9 cellular contexts compared by ENCODE assay signal in the genomic region with DNA sequence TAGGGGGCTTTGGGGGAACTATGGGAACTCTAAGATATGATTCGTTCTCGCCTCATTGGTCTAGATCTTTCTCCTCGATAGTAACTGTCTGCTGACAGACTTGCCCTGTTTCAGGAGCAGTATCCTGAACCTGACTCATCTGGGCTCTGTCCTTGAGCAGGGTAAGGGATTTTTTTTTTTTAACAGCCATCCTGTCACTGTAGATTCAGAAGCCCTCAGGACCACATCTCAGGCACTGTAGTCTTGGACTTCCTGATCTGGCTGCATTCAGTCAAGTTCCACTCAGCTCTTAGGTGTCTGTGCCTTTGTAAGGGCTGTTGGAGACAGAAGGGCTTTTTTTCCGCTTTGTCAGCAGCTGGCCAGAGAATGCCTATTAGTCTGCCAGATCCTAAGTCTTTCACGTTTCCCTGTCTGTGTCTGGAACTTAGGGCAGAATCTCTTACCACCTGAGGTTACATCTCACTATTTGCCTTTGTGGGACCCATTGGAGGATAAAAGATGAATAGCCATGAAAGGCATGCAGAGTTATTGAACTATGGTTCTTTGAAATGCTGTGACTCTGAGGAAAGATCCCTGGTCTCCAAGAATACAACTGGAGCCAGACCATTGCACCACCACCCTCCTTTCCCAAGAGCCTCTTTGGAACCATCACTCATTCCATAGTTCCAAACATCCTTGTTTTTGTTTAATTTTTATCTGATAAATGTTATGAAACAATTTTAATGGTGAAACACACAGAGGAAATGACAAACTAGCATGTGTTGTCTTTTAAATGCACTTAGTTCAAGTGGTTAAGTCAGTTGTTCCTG. TPM values are rescaled to one million over a fixed set of nuclear protein-coding genes. Genes with fewer than 3 reads are reported as not detected.
DNase-seq lines count a peak whose midpoint lies in the region; ATAC-seq and TF ChIP-seq lines count a peak whose summit lies in the region.
"Had no signal": no experiment of that assay in that cellular context is flagged by ENCODE, and none has a peak within 500 bp of the region (broad histone marks: within the 10 kb centered on the region; RNA-seq: fewer than 3 reads in every experiment).

No MANE protein-coding gene starts in this region.

- no peaks in the 10 kb centered on the region for H3K36me3 Mint-ChIP-seq in natural killer cell

- ATAC-seq in foreskin keratinocyte (peak; percentile 75), sciatic nerve (peak; percentile 84), natural killer cell (no peak)
- ATAC-seq in stimulated activated naive CD8-positive, alpha-beta T cell treated with anti-CD3 and anti-CD28 coated beads, Interleukin-15, Interleukin-2, amounts not matched to agents 100 U/mL and 50 U/mL, for 24 hours: no peak

- H3K9me3 Mint-ChIP-seq in natural killer cell: no peaks in the 10 kb centered on the region

- peak overlapping the region; percentile 87 for H3K27ac ChIP-seq in GM23248
- peak overlapping the region; percentile 59 for H3K27ac ChIP-seq in foreskin keratinocyte

- no peak overlapping the region for H3K27ac Mint-ChIP-seq in natural killer cell

- peak overlapping the region; percentile 52 for H3K9ac ChIP-seq in GM23248

- H3K27me3 Mint-ChIP-seq in natural killer cell (ENCODE audit: low read depth in 2 of 2): peaks cover 6% of the 10 kb centered on the region in 2 donors

- H3K4me2 ChIP-seq in GM23248 (ENCODE audit: unreplicated experiment): peak overlapping the region; percentile 58

- H3K79me2 ChIP-seq in GM23248 (ENCODE audit: insufficient read depth): peaks cover 82% of the 10 kb centered on the region

- H3K27me3 ChIP-seq in GM23248 (replicated peaks; ENCODE audit: insufficient read depth) (no peaks in the 10 kb centered on the region), foreskin keratinocyte (no peaks in the 10 kb centered on the region)

- H4K20me1 ChIP-seq in GM23248 (ENCODE audit: insufficient read depth): peaks cover 5% of the 10 kb centered on the region; the same call in 1 of the 2 replicates

- H3F3A ChIP-seq in GM23248 (ENCODE audit: insufficient read depth): peaks cover 37% of the 10 kb centered on the region

- H3K4me1 Mint-ChIP-seq in natural killer cell: peaks cover 0 to 8% of the 10 kb centered on the region in 2 donors

- in situ Hi-C loops in GM23248 (cut with MboI): no loop called here

- peaks cover 38% of the 10 kb centered on the region for H3K4me1 ChIP-seq in GM23248 (ENCODE audit: insufficient read depth)
- peaks cover 53% of the 10 kb centered on the region for H3K4me1 ChIP-seq in foreskin keratinocyte

- WGBS in GM23248 (ENCODE audit: low coverage in 1 of 2, low lambda C conversion rate in 2 of 2, missing lambda C conversion rate in 2 of 2), 2 experiments: 29 to 34% methylated on average over 5 of the region's 5 CpGs

- H3K9me3 ChIP-seq in GM23248 (ENCODE audit: low read depth): no peaks in the 10 kb centered on the region

- DNase-seq in GM23248 (peak; percentile 83), RPMI8226 (peak; percentile 58), foreskin keratinocyte (peak; percentile 73 to 82), sciatic nerve (ENCODE audit: low spot score) (no peak), NCI-H2227 (lab: John Stamatoyannopoulos, UW; ENCODE audit: unreplicated experiment) (no peak), natural killer cell (no peak)
- no peak for DNase-seq in stimulated activated naive CD8-positive, alpha-beta T cell treated with anti-CD3 and anti-CD28 coated beads, Interleukin-15, Interleukin-2, amounts not matched to agents 100 U/mL and 50 U/mL, for 24 hours
- no peak for DNase-seq in stimulated activated CD4-positive, alpha-beta T cell treated with anti-CD3 and anti-CD28 coated beads, Interleukin-12 subunit alpha, Interleukin-12 subunit beta, amount 100 ng/mL, for 4 hours
- DNase-seq: NCI-H69 had no signal

- H3K36me3 ChIP-seq in GM23248 (ENCODE audit: low read depth): no peaks in the 10 kb centered on the region

- no peak overlapping the region for H2AFZ ChIP-seq in GM23248

- no peaks in the 10 kb centered on the region for H3K9me2 ChIP-seq in GM23248 (ENCODE audit: insufficient read depth)

- H3K4me3 ChIP-seq in GM23248: 0 out of 2 replicates have a peak overlapping the region, but pooled peaks have one; percentile 16

- H3K4me3 Mint-ChIP-seq in natural killer cell: no peak overlapping the region

- TF ChIP-seq CTCF in foreskin keratinocyte (conservative IDR thresholded peaks at IDR 0.05) (no peak), natural killer cell (IDR thresholded peaks at IDR 0.05) (no peak)

- intact Hi-C loops in sciatic nerve (cut with DNase I): no loop called here
- intact Hi-C loops in natural killer cell (cut with micrococcal nuclease): no loop called here

RNA-seq across cellular contexts. Expression of a gene that starts 49.7 kb away (rescaled TPM):
- 171 and 177 TPM in 2 replicates for total RNA-seq in GM23248 (2014; rRNA removed; shearing (Covaris generic))
- polyA plus RNA-seq in GM23248 (2016; fragmentation: Nextera tagmentation; extraction: Ambion mirVana) (47.6 and 55.1 TPM in 2 replicates), foreskin keratinocyte (37.4 and 38.0 TPM in 2 replicates)
- total RNA-seq in foreskin keratinocyte (138 and 151 TPM in 2 replicates), sciatic nerve (322 TPM), natural killer cell (100 to 1,000 TPM; 752 to 811 (median 752) TPM)

Comparison
In these comparisons a context has a peak if more than half of its experiments do, and no peak if none do; other contexts are left out.
1. DNase-seq: peak in GM23248 (single experiment), RPMI8226 (single experiment) and foreskin keratinocyte (2 of 2); none in sciatic nerve (single experiment), stimulated activated naive CD8-positive, alpha-beta T cell treated with anti-CD3 and anti-CD28 coated beads, Interleukin-15, Interleukin-2, amounts not matched to agents 100 U/mL and 50 U/mL, for 24 hours (single experiment), NCI-H2227 (single experiment), stimulated activated CD4-positive, alpha-beta T cell treated with anti-CD3 and anti-CD28 coated beads, Interleukin-12 subunit alpha, Interleukin-12 subunit beta, amount 100 ng/mL, for 4 hours (single experiment) and natural killer cell (single experiment).
2. ATAC-seq: peak in foreskin keratinocyte (single experiment) and sciatic nerve (single experiment); none in stimulated activated naive CD8-positive, alpha-beta T cell treated with anti-CD3 and anti-CD28 coated beads, Interleukin-15, Interleukin-2, amounts not matched to agents 100 U/mL and 50 U/mL, for 24 hours (single experiment) and natural killer cell (0 of 3).